Comparison of ENCODE assay signal across 14 cellular contexts in genomic region chr5:78747703-78748359, GRCh38.
DNase-seq lines count a peak whose midpoint lies in the region; ATAC-seq and TF ChIP-seq lines count a peak whose summit lies in the region.
"Had no signal": no experiment of that assay in that cellular context is flagged by ENCODE, and none has a peak within 500 bp of the region (broad histone marks: within the 10 kb centered on the region; RNA-seq: fewer than 3 reads in every experiment).

No MANE protein-coding gene starts in this region.

- no peak overlapping the region for H3K4me3 ChIP-seq in neural progenitor cell

- no peaks in the 10 kb centered on the region for H3K36me3 ChIP-seq in neural progenitor cell

- no peak overlapping the region for H3K27ac ChIP-seq in neural progenitor cell
- H3K27ac ChIP-seq: C4-2B, parathyroid adenoma had no signal

- no peak overlapping the region for H3K9ac ChIP-seq in neural progenitor cell
- H3K9ac ChIP-seq: parathyroid adenoma had no signal

- H3K4me3 Mint-ChIP-seq in neural progenitor cell (no peak overlapping the region), nephron progenitor cell (no peak overlapping the region)
- H3K4me3 Mint-ChIP-seq in stimulated activated effector memory CD8-positive, alpha-beta T cell treated with anti-CD3 and anti-CD28 coated beads, Interleukin-12 subunit alpha, Interleukin-12 subunit beta, amount 100 ng/mL, for 72 hours: no peak overlapping the region
- H3K4me3 Mint-ChIP-seq: dendritic cell treated with granulocyte-macrophage colony-stimulating factor and Interleukin-4, amounts not matched to agents 40 ng/mL and 50 ng/mL, for 4 days had no signal

- H3K79me2 ChIP-seq in neural progenitor cell (ENCODE audit: low read depth): no peaks in the 10 kb centered on the region
- H3K79me2 ChIP-seq: parathyroid adenoma had no signal

- no peak overlapping the region for H2AFZ ChIP-seq in neural progenitor cell (replicated peaks)
- H2AFZ ChIP-seq: parathyroid adenoma had no signal

- TF ChIP-seq CTCF in neural progenitor cell (IDR thresholded peaks at IDR 0.05) (no peak), nephron progenitor cell (IDR thresholded peaks at IDR 0.05) (no peak)

- H3K36me3 Mint-ChIP-seq in neural progenitor cell: no peaks in the 10 kb centered on the region
- no peaks in the 10 kb centered on the region for H3K36me3 Mint-ChIP-seq in stimulated activated effector memory CD8-positive, alpha-beta T cell treated with anti-CD3 and anti-CD28 coated beads, Interleukin-12 subunit alpha, Interleukin-12 subunit beta, amount 100 ng/mL, for 72 hours
- H3K36me3 Mint-ChIP-seq in nephron progenitor cell (ENCODE audit: low read depth): no peaks in the 10 kb centered on the region

- H3K9me3 ChIP-seq in neural progenitor cell (ENCODE audit: low read depth): no peaks in the 10 kb centered on the region

- no peaks in the 10 kb centered on the region for H3K9me3 Mint-ChIP-seq in neural progenitor cell
- H3K9me3 Mint-ChIP-seq in stimulated activated effector memory CD8-positive, alpha-beta T cell treated with anti-CD3 and anti-CD28 coated beads, Interleukin-12 subunit alpha, Interleukin-12 subunit beta, amount 100 ng/mL, for 72 hours: no peaks in the 10 kb centered on the region
- no peaks in the 10 kb centered on the region for H3K9me3 Mint-ChIP-seq in nephron progenitor cell
- H3K9me3 Mint-ChIP-seq: dendritic cell treated with granulocyte-macrophage colony-stimulating factor and Interleukin-4, amounts not matched to agents 40 ng/mL and 50 ng/mL, for 4 days had no signal

- H3K27me3 ChIP-seq in neural progenitor cell: no peaks in the 10 kb centered on the region

- peaks cover 9% of the 10 kb centered on the region for H3F3A ChIP-seq in neural progenitor cell (ENCODE audit: low read depth)

- in situ Hi-C loops in SK-MEL-5 (cut with HindIII; ENCODE audit: low pct_unique_long_range_greater_than_20kb, low sequenced_read_pairs): no loop called here

- H3K4me1 ChIP-seq in neural progenitor cell: peaks cover 33% of the 10 kb centered on the region
- H3K4me1 ChIP-seq: parathyroid adenoma had no signal

- H3K27ac Mint-ChIP-seq in neural progenitor cell: peak overlapping the region; percentile 78
- H3K27ac Mint-ChIP-seq in stimulated activated effector memory CD8-positive, alpha-beta T cell treated with anti-CD3 and anti-CD28 coated beads, Interleukin-12 subunit alpha, Interleukin-12 subunit beta, amount 100 ng/mL, for 72 hours: no peak overlapping the region
- H3K27ac Mint-ChIP-seq in nephron progenitor cell: no peak overlapping the region
- H3K27ac Mint-ChIP-seq: dendritic cell treated with granulocyte-macrophage colony-stimulating factor and Interleukin-4, amounts not matched to agents 40 ng/mL and 50 ng/mL, for 4 days had no signal

- peaks cover 7% of the 10 kb centered on the region for H3K27me3 Mint-ChIP-seq in neural progenitor cell (ENCODE audit: insufficient read depth, low read depth)
- peaks cover 9% of the 10 kb centered on the region for H3K27me3 Mint-ChIP-seq in nephron progenitor cell (ENCODE audit: low read depth, poor library complexity)

- H3K4me2 ChIP-seq in neural progenitor cell: no peak overlapping the region

- no peak for ATAC-seq in GM19324 (IDR thresholded peaks at IDR 0.05; ENCODE audit: low FRiP score, unreplicated experiment)
- ATAC-seq in stimulated activated effector memory CD8-positive, alpha-beta T cell treated with anti-CD3 and anti-CD28 coated beads, Interleukin-12 subunit alpha, Interleukin-12 subunit beta, amount 100 ng/mL, for 72 hours: no peak

- no peaks in the 10 kb centered on the region for H4K20me1 ChIP-seq in neural progenitor cell (ENCODE audit: low read depth)

- H3K4me1 Mint-ChIP-seq in neural progenitor cell: peaks cover 54% of the 10 kb centered on the region
- no peaks in the 10 kb centered on the region for H3K4me1 Mint-ChIP-seq in stimulated activated effector memory CD8-positive, alpha-beta T cell treated with anti-CD3 and anti-CD28 coated beads, Interleukin-12 subunit alpha, Interleukin-12 subunit beta, amount 100 ng/mL, for 72 hours
- H3K4me1 Mint-ChIP-seq in nephron progenitor cell: peaks cover 31% of the 10 kb centered on the region

- peak; percentile 50 for DNase-seq in Ammon's horn (ENCODE audit: low spot score)
- DNase-seq in SK-MEL-5 (ENCODE audit: low read depth, low spot score): peak; percentile 91
- peak; percentile 96 for DNase-seq in fibroblast of peridontal ligament (ENCODE audit: extremely low read depth)
- no peak for DNase-seq in neural progenitor cell (ENCODE audit: low spot score)
- DNase-seq in stimulated activated effector memory CD8-positive, alpha-beta T cell treated with anti-CD3 and anti-CD28 coated beads, Interleukin-12 subunit alpha, Interleukin-12 subunit beta, amount 100 ng/mL, for 72 hours (ENCODE audit: low spot score in 2 of 2): no peak
- no peak for DNase-seq in nephron progenitor cell
- no peak for DNase-seq in GDM1 (lab: John Stamatoyannopoulos, UW)
- DNase-seq: MV-4-11, NCI-H748 treated with DMSO at 0.1 percent for 48 hours, T-helper 9 cell had no signal

Comparison
In these comparisons a context has a peak if more than half of its experiments do, and no peak if none do; other contexts are left out.
1. DNase-seq: peak in Ammon's horn (single experiment), SK-MEL-5 (single experiment) and fibroblast of peridontal ligament (single experiment); none in neural progenitor cell (single experiment), stimulated activated effector memory CD8-positive, alpha-beta T cell treated with anti-CD3 and anti-CD28 coated beads, Interleukin-12 subunit alpha, Interleukin-12 subunit beta, amount 100 ng/mL, for 72 hours (0 of 2), nephron progenitor cell (single experiment) and GDM1 (single experiment).